1 cellular context compared by ENCODE assay signal in genomic region chr14:69037790-69038448, GRCh38.
TF ChIP-seq lines count a peak whose summit lies in the region.

No MANE protein-coding gene starts in this region.

TF ChIP-seq in H1, 55 proteins besides CTCF, POLR2A, EP300 and RAD21 (continued from another document):
- TF ChIP-seq ATF2 (IDR thresholded peaks at IDR 0.05; ENCODE audit: low read length) (peak; percentile 77; the same call in 1 of the 2 replicates), CREB1 (IDR thresholded peaks at IDR 0.05) (peak; percentile 48; the same call in 1 of the 2 replicates), GTF2F1 (IDR thresholded peaks at IDR 0.05; ENCODE audit: borderline replicate concordance, low read depth, low read length) (no peak), MAX (IDR thresholded peaks at IDR 0.05) (no peak), POU5F1 (IDR thresholded peaks at IDR 0.05; ENCODE audit: low read depth, low read length) (peak; percentile 77; the same call in 1 of the 2 replicates)
